In genomic region chr22:41338614-41339212, GRCh38 we compare ENCODE assay signal across 22 cellular contexts. TPM values are rescaled to one million over a fixed set of nuclear protein-coding genes. Genes with fewer than 3 reads are reported as not detected.
DNase-seq lines count a peak whose midpoint lies in the region; ATAC-seq and TF ChIP-seq lines count a peak whose summit lies in the region.
"Had no signal": no experiment of that assay in that cellular context is flagged by ENCODE, and none has a peak within 500 bp of the region (broad histone marks: within the 10 kb centered on the region; RNA-seq: fewer than 3 reads in every experiment).

No MANE protein-coding gene starts in this region.

- DNase-seq in DMS 273 (lab: John Stamatoyannopoulos, UW; ENCODE audit: unreplicated experiment), result peak; percentile 9
- DNase-seq in DMS 273 treated with DMSO at 0.1 percent for 48 hours (lab: John Stamatoyannopoulos, UW), result no peak
- DNase-seq in WERI-Rb-1, result peak; percentile 46
- DNase-seq in fibroblast of mammary gland (ENCODE audit: low read depth), result peak; percentile 39
- DNase-seq in sciatic nerve (ENCODE audit: low spot score), result no peak
- no peak for DNase-seq in A172 (ENCODE audit: low spot score)
- no peak for DNase-seq in activated CD8-positive, alpha-beta T cell treated with anti-CD3 and anti-CD28 coated beads, Interleukin-2, amount 10 ng/mL, durations not matched to agents 7 days and 5 days
- DNase-seq in NCI-H1436 (lab: John Stamatoyannopoulos, UW), result no peak
- DNase-seq: AML-193; GM23248; HCEC 1CT; IMR-90; NCI-H1092 treated with DMSO at 0.1 percent for 48 hours; NCI-H146; NCI-H2029; NCI-H2227 treated with DMSO at 0.1 percent for 48 hours; NCI-H510A treated with DMSO at 0.1 percent for 48 hours; NCI-H774; NK-92 treated with Interleukin-12 subunit alpha and Interleukin-12 subunit beta, amount 100 ng/mL, for 24 hours had no signal

- peaks cover 16% of the 10 kb centered on the region for H3K36me3 Mint-ChIP-seq in activated CD8-positive, alpha-beta T cell treated with anti-CD3 and anti-CD28 coated beads, Interleukin-2, amount 10 ng/mL, durations not matched to agents 7 days and 5 days (ENCODE audit: low read depth)

- ATAC-seq in sciatic nerve, result peak; percentile 56
- ATAC-seq in activated CD8-positive, alpha-beta T cell treated with anti-CD3 and anti-CD28 coated beads, Interleukin-2, amount 10 ng/mL, durations not matched to agents 7 days and 5 days, result no peak

- H3K9me3 Mint-ChIP-seq in activated CD8-positive, alpha-beta T cell treated with anti-CD3 and anti-CD28 coated beads, Interleukin-2, amount 10 ng/mL, durations not matched to agents 7 days and 5 days (ENCODE audit: insufficient read depth), result no peaks in the 10 kb centered on the region

- peaks cover 15% of the 10 kb centered on the region for H3K4me1 Mint-ChIP-seq in activated CD8-positive, alpha-beta T cell treated with anti-CD3 and anti-CD28 coated beads, Interleukin-2, amount 10 ng/mL, durations not matched to agents 7 days and 5 days (ENCODE audit: low read depth)

- no peaks in the 10 kb centered on the region for H3K9me3 ChIP-seq in WERI-Rb-1 (ENCODE audit: severe bottlenecking)
- H3K9me3 ChIP-seq: SJSA1 had no signal

- peak overlapping the region; percentile 12; the same call in 1 of the 2 replicates for H3K27ac ChIP-seq in WERI-Rb-1
- H3K27ac ChIP-seq: 22Rv1, GM23248, KMS-11, SJSA1 had no signal

- no peak overlapping the region for H3K4me3 ChIP-seq in WERI-Rb-1 (ENCODE audit: low read depth, low read length)
- H3K4me3 ChIP-seq in fibroblast of mammary gland (ENCODE audit: control insufficient read depth, low read depth, low read length), result no peak overlapping the region
- H3K4me3 ChIP-seq: GM23248, SJSA1 had no signal

- no peak overlapping the region for H3K27ac Mint-ChIP-seq in activated CD8-positive, alpha-beta T cell treated with anti-CD3 and anti-CD28 coated beads, Interleukin-2, amount 10 ng/mL, durations not matched to agents 7 days and 5 days

- TF ChIP-seq CTCF in WERI-Rb-1 (IDR thresholded peaks at IDR 0.05; ENCODE audit: low read depth, low read length), result no peak
- TF ChIP-seq CTCF in fibroblast of mammary gland (conservative IDR thresholded peaks at IDR 0.05; ENCODE audit: control insufficient read depth, insufficient read depth, low read depth, low read length), result no peak

- H3K36me3 ChIP-seq in WERI-Rb-1, result peaks cover 42% of the 10 kb centered on the region

- H3K27me3 Mint-ChIP-seq in activated CD8-positive, alpha-beta T cell treated with anti-CD3 and anti-CD28 coated beads, Interleukin-2, amount 10 ng/mL, durations not matched to agents 7 days and 5 days (ENCODE audit: low read depth), result no peaks in the 10 kb centered on the region

- no peaks in the 10 kb centered on the region for H3K27me3 ChIP-seq in WERI-Rb-1 (ENCODE audit: insufficient read depth, low read depth, severe bottlenecking)
- H3K27me3 ChIP-seq: SJSA1 had no signal

- CTCF ChIA-PET in activated CD8-positive, alpha-beta T cell treated with anti-CD3 and anti-CD28 coated beads, Interleukin-2, amount 10 ng/mL, durations not matched to agents 7 days and 5 days (lab: Charles Lee), result no interaction called here

- POLR2A ChIA-PET in activated CD8-positive, alpha-beta T cell treated with anti-CD3 and anti-CD28 coated beads, Interleukin-2, amount 10 ng/mL, durations not matched to agents 7 days and 5 days (lab: Charles Lee), result no interaction called here

- no peak overlapping the region for H3K4me3 Mint-ChIP-seq in activated CD8-positive, alpha-beta T cell treated with anti-CD3 and anti-CD28 coated beads, Interleukin-2, amount 10 ng/mL, durations not matched to agents 7 days and 5 days

- intact Hi-C loops in sciatic nerve (cut with DNase I), result no loop called here

RNA-seq across cellular contexts. Expression of gene ZC3H7B, which starts 37.4 kb away (rescaled TPM):
- total RNA-seq in sciatic nerve, result 72.6 TPM
- 26.9 and 31.1 TPM in 2 replicates for total RNA-seq in A172 (2014; rRNA removed; shearing (Covaris generic))
- 10 to 100 TPM; 48.4 to 50.8 TPM for total RNA-seq in activated CD8-positive, alpha-beta T cell treated with anti-CD3 and anti-CD28 coated beads, Interleukin-2, amount 10 ng/mL, durations not matched to agents 7 days and 5 days

RNA-seq across cellular contexts. Expression of gene TEF, which starts 43.0 kb away (rescaled TPM):
- total RNA-seq in sciatic nerve, result 36.5 TPM
- 4.4 and 5.9 TPM in 2 replicates for total RNA-seq in A172 (2014; rRNA removed; shearing (Covaris generic))
- 1 to 10 TPM; 2.9 to 3.0 TPM for total RNA-seq in activated CD8-positive, alpha-beta T cell treated with anti-CD3 and anti-CD28 coated beads, Interleukin-2, amount 10 ng/mL, durations not matched to agents 7 days and 5 days

RNA-seq across cellular contexts. Expression of gene RANGAP1, which starts 52.7 kb away (rescaled TPM):
- total RNA-seq in sciatic nerve, result 45.5 TPM
- total RNA-seq in A172 (2014; rRNA removed; shearing (Covaris generic)), result 95.7 and 100 TPM in 2 replicates
- 100 to 1,000 TPM; 123 to 125 TPM for total RNA-seq in activated CD8-positive, alpha-beta T cell treated with anti-CD3 and anti-CD28 coated beads, Interleukin-2, amount 10 ng/mL, durations not matched to agents 7 days and 5 days

Comparison
In these comparisons a context has a peak if more than half of its experiments do, and no peak if none do; other contexts are left out.
1. DNase-seq: peak in DMS 273 (single experiment), WERI-Rb-1 (single experiment) and fibroblast of mammary gland (single experiment); none in DMS 273 treated with DMSO at 0.1 percent for 48 hours (single experiment), sciatic nerve (single experiment), A172 (single experiment), activated CD8-positive, alpha-beta T cell treated with anti-CD3 and anti-CD28 coated beads, Interleukin-2, amount 10 ng/mL, durations not matched to agents 7 days and 5 days (single experiment) and NCI-H1436 (single experiment).